8 cellular contexts compared by ENCODE assay signal in genomic region chr16:88453621-88454314, GRCh38. TPM values are rescaled to one million over a fixed set of nuclear protein-coding genes. Genes with fewer than 3 reads are reported as not detected.
DNase-seq lines count a peak whose midpoint lies in the region; ATAC-seq and TF ChIP-seq lines count a peak whose summit lies in the region.

No MANE protein-coding gene starts in this region.

- H3K27me3 Mint-ChIP-seq in activated CD4-positive, alpha-beta T cell treated with anti-CD3 and anti-CD28 coated beads, Interleukin-2, amount 10 ng/mL, durations not matched to agents 24 days and 14 days = peaks cover 9% of the 10 kb centered on the region

- no peak for TF ChIP-seq CTCF in fibroblast of lung (conservative IDR thresholded peaks at IDR 0.05 in 1 of 2, IDR thresholded peaks at IDR 0.05 in 1 of 2; ENCODE audit: low read depth in 1 of 2, low read length in 2 of 2)

- DNase-seq in activated CD4-positive, alpha-beta T cell treated with anti-CD3 and anti-CD28 coated beads, Interleukin-2, amount 10 ng/mL, durations not matched to agents 24 days and 14 days = peak; percentile 82
- DNase-seq in activated CD4-positive, alpha-beta T cell treated with anti-CD3 and anti-CD28 coated beads, Interleukin-2, amount 50 U/mL, for 1 hour = no peak
- peak; percentile 40 to 41 for DNase-seq in activated CD4-positive, alpha-beta T cell treated with anti-CD3 and anti-CD28 coated beads, Interleukin-2, amount 50 U/mL, for 48 hours
- DNase-seq in fibroblast of lung (ENCODE audit: low read depth in 2 of 2) (no peak), retina (peak; percentile 68), cerebellar nuclear complex (lab: John Stamatoyannopoulos, UW) (no peak), UCSD-AML1 (lab: John Stamatoyannopoulos, UW; ENCODE audit: unreplicated experiment) (no peak)

- H3K9me3 ChIP-seq in fibroblast of lung (ENCODE audit: control insufficient read depth, insufficient read depth, low read depth, low read length) = no peaks in the 10 kb centered on the region

- peaks cover 10% of the 10 kb centered on the region for H3K4me1 ChIP-seq in fibroblast of lung (ENCODE audit: control insufficient read depth, extremely low read depth, insufficient read depth, low read length)

- H2AFZ ChIP-seq in fibroblast of lung (ENCODE audit: low read length) = no peak overlapping the region

- no peak for ATAC-seq in HG02840 (IDR thresholded peaks at IDR 0.05; ENCODE audit: low FRiP score, unreplicated experiment)

- H3K36me3 ChIP-seq in fibroblast of lung (ENCODE audit: control insufficient read depth, insufficient read depth, low read length) = no peaks in the 10 kb centered on the region

- no peak overlapping the region for H3K9ac ChIP-seq in fibroblast of lung (ENCODE audit: insufficient read depth, low read length)

- no peaks in the 10 kb centered on the region for H3K9me3 Mint-ChIP-seq in activated CD4-positive, alpha-beta T cell treated with anti-CD3 and anti-CD28 coated beads, Interleukin-2, amount 10 ng/mL, durations not matched to agents 24 days and 14 days

- peak overlapping the region; percentile 84 for H3K4me2 ChIP-seq in fibroblast of lung (ENCODE audit: extremely low read depth, insufficient read depth, low read length)

- H4K20me1 ChIP-seq in fibroblast of lung (ENCODE audit: control insufficient read depth, extremely low read depth, insufficient read depth, low read length) = no peaks in the 10 kb centered on the region

- H3K27ac ChIP-seq in fibroblast of lung (ENCODE audit: insufficient read depth, low read length) = no peak overlapping the region

- no peaks in the 10 kb centered on the region for H3K79me2 ChIP-seq in fibroblast of lung (ENCODE audit: control insufficient read depth, insufficient read depth, low read length)

- H3K27me3 ChIP-seq in fibroblast of lung (ENCODE audit: control insufficient read depth, insufficient read depth, low read length) = peaks cover 4% of the 10 kb centered on the region

- peaks cover 31% of the 10 kb centered on the region for H3K4me1 Mint-ChIP-seq in activated CD4-positive, alpha-beta T cell treated with anti-CD3 and anti-CD28 coated beads, Interleukin-2, amount 10 ng/mL, durations not matched to agents 24 days and 14 days

- H3K4me3 Mint-ChIP-seq in activated CD4-positive, alpha-beta T cell treated with anti-CD3 and anti-CD28 coated beads, Interleukin-2, amount 10 ng/mL, durations not matched to agents 24 days and 14 days = peak overlapping the region; percentile 96

- no peak overlapping the region for H3K27ac Mint-ChIP-seq in activated CD4-positive, alpha-beta T cell treated with anti-CD3 and anti-CD28 coated beads, Interleukin-2, amount 10 ng/mL, durations not matched to agents 24 days and 14 days

- intact Hi-C loops in activated CD4-positive, alpha-beta T cell treated with anti-CD3 and anti-CD28 coated beads, Interleukin-2, amount 10 ng/mL, durations not matched to agents 24 days and 14 days (cut with micrococcal nuclease) = loop anchor here (2.0 to 10.0 kb wide), 6 partner anchors 117 to 1059 kb away; partner anchors contain the start of genes CDH15, MAP1LC3B, MVD and PIEZO1

- no peaks in the 10 kb centered on the region for H3K36me3 Mint-ChIP-seq in activated CD4-positive, alpha-beta T cell treated with anti-CD3 and anti-CD28 coated beads, Interleukin-2, amount 10 ng/mL, durations not matched to agents 24 days and 14 days (ENCODE audit: low read depth)

- peak overlapping the region in 3 of 4 experiments; percentile 23 to 66 (median 26) for H3K4me3 ChIP-seq in fibroblast of lung (replicated peaks in 1 of 4; ENCODE audit: control extremely low read depth in 1 of 4, insufficient read depth in 1 of 4, low read depth in 3 of 4, low read length in 4 of 4)

RNA-seq across cellular contexts. Expression of gene ZFPM1, which starts 0.7 kb away (rescaled TPM):
- total RNA-seq in activated CD4-positive, alpha-beta T cell treated with anti-CD3 and anti-CD28 coated beads, Interleukin-2, amount 10 ng/mL, durations not matched to agents 24 days and 14 days = 17.9 and 19.3 TPM in 2 replicates
- total RNA-seq in fibroblast of lung = 1.7 and 2.1 TPM in 2 replicates
- 0.27 and 0.36 TPM in 2 replicates for polyA plus RNA-seq in fibroblast of lung
- polyA plus RNA-seq in fibroblast of lung (2012) = 1.7 and 2.5 TPM in 2 replicates
- polyA minus RNA-seq in fibroblast of lung (ENCODE audit: low replicate concordance) = 0.86 and 1.0 TPM in 2 replicates

Comparison
In these comparisons a context has a peak if more than half of its experiments do, and no peak if none do; other contexts are left out.
1. DNase-seq: peak in activated CD4-positive, alpha-beta T cell treated with anti-CD3 and anti-CD28 coated beads, Interleukin-2, amount 10 ng/mL, durations not matched to agents 24 days and 14 days (single experiment), activated CD4-positive, alpha-beta T cell treated with anti-CD3 and anti-CD28 coated beads, Interleukin-2, amount 50 U/mL, for 48 hours (2 of 2) and retina (single experiment); none in activated CD4-positive, alpha-beta T cell treated with anti-CD3 and anti-CD28 coated beads, Interleukin-2, amount 50 U/mL, for 1 hour (single experiment), fibroblast of lung (0 of 2), cerebellar nuclear complex (0 of 2) and UCSD-AML1 (single experiment).